Comparison of ENCODE assay signal across 24 cellular contexts in genomic region chr1:74465193-74465681, GRCh38. TPM values are rescaled to one million over a fixed set of nuclear protein-coding genes. Genes with fewer than 3 reads are reported as not detected.
"Had no signal": no experiment of that assay in that cellular context is flagged by ENCODE, and none has a peak within 500 bp of the region (broad histone marks: within the 10 kb centered on the region; RNA-seq: fewer than 3 reads in every experiment).

No MANE protein-coding gene starts in this region.

- H3K9me3 Mint-ChIP-seq: activated CD4-positive, alpha-beta memory T cell treated with anti-CD3 and anti-CD28 coated beads, Interleukin-2, amount 10 ng/mL, durations not matched to agents 7 days and 5 days; activated T-cell treated with anti-CD3 and anti-CD28 coated beads, Interleukin-2, amount 50 U/mL, for 72 hours; activated T-helper 2 cell treated with anti-CD3 and anti-CD28 coated beads, Interferon-gamma antibody, Interleukin-2, Interleukin-4, amounts not matched to agents 10 μg/mL and 5 μg/mL and 100 μg/mL, durations not matched to agents 14 hours and 24 hours and 36 hours had no signal

- H3K4me1 Mint-ChIP-seq: activated CD4-positive, alpha-beta T cell treated with anti-CD3 and anti-CD28 coated beads for 36 hours had no signal

- ATAC-seq: activated CD4-positive, alpha-beta T cell treated with anti-CD3 and anti-CD28 coated beads for 36 hours; activated T-cell treated with anti-CD3 and anti-CD28 coated beads, Interleukin-2, amount 50 U/mL, for 72 hours; PC-3; T-helper 17 cell had no signal

- H3K27ac Mint-ChIP-seq: activated CD4-positive, alpha-beta memory T cell treated with anti-CD3 and anti-CD28 coated beads, Interleukin-2, amount 10 ng/mL, durations not matched to agents 7 days and 5 days; activated CD4-positive, alpha-beta T cell treated with anti-CD3 and anti-CD28 coated beads for 36 hours; activated T-cell treated with anti-CD3 and anti-CD28 coated beads, Interleukin-2, amount 50 U/mL, for 72 hours; activated T-helper 2 cell treated with anti-CD3 and anti-CD28 coated beads, Interferon-gamma antibody, Interleukin-2, Interleukin-4, amounts not matched to agents 10 μg/mL and 5 μg/mL and 100 μg/mL, durations not matched to agents 14 hours and 24 hours and 36 hours; T-helper 17 cell had no signal

- H3K36me3 Mint-ChIP-seq: brain had no signal

- DNase-seq: activated CD4-positive, alpha-beta memory T cell treated with anti-CD3 and anti-CD28 coated beads, Interleukin-2, amount 10 ng/mL, durations not matched to agents 7 days and 5 days; activated CD4-positive, alpha-beta T cell treated with anti-CD3 and anti-CD28 coated beads for 36 hours; activated CD4-positive, alpha-beta T cell treated with anti-CD3 and anti-CD28 coated beads, Interleukin-2, amount 50 U/mL, for 1 hour; activated CD8-positive, alpha-beta memory T cell treated with anti-CD3 and anti-CD28 coated beads, Interleukin-2, amount 50 U/mL, for 4 hours; activated gamma-delta T cell treated with Interleukin-2 at 50 U/mL for 16 hours; activated naive CD4-positive, alpha-beta T cell treated with anti-CD3 and anti-CD28 coated beads, Interleukin-2, amount 50 U/mL, for 16 hours; activated T-cell treated with anti-CD3 and anti-CD28 coated beads, Interleukin-2, amount 50 U/mL, for 72 hours; amniotic stem cell; IMR-90; Kasumi-1; KBM-7; NCI-H1048; NCI-H146; NCI-H187 treated with DMSO at 0.1 percent for 48 hours; NCI-H2081 treated with DMSO at 0.1 percent for 48 hours; NCI-H446; NCI-H524; PC-3; SIG-M5; T-helper 17 cell; T-helper 9 cell had no signal

- H3K27me3 Mint-ChIP-seq: activated CD4-positive, alpha-beta T cell treated with anti-CD3 and anti-CD28 coated beads for 36 hours; brain had no signal

- H3K4me3 Mint-ChIP-seq: activated CD4-positive, alpha-beta memory T cell treated with anti-CD3 and anti-CD28 coated beads, Interleukin-2, amount 10 ng/mL, durations not matched to agents 7 days and 5 days; activated CD4-positive, alpha-beta T cell treated with anti-CD3 and anti-CD28 coated beads for 36 hours; activated T-cell treated with anti-CD3 and anti-CD28 coated beads, Interleukin-2, amount 50 U/mL, for 72 hours; brain; T-helper 17 cell had no signal

RNA-seq across cellular contexts. Expression of gene LRRC53, which starts 47.2 kb away (rescaled TPM):
- total RNA-seq: activated CD4-positive, alpha-beta memory T cell treated with anti-CD3 and anti-CD28 coated beads, Interleukin-2, amount 10 ng/mL, durations not matched to agents 7 days and 5 days; activated CD4-positive, alpha-beta T cell treated with anti-CD3 and anti-CD28 coated beads for 36 hours; activated T-cell treated with anti-CD3 and anti-CD28 coated beads, Interleukin-2, amount 50 U/mL, for 72 hours; activated T-helper 2 cell treated with anti-CD3 and anti-CD28 coated beads, Interferon-gamma antibody, Interleukin-2, Interleukin-4, amounts not matched to agents 10 μg/mL and 5 μg/mL and 100 μg/mL, durations not matched to agents 14 hours and 24 hours and 36 hours; astrocyte; IMR-90; PC-3; T-helper 17 cell had no signal
- polyA plus RNA-seq: IMR-90 had no signal
